ENCODE assay signal across 8 cellular contexts in genomic region chr3:141452045-141452444, GRCh38. TPM values are rescaled to one million over a fixed set of nuclear protein-coding genes. Genes with fewer than 3 reads are reported as not detected.
DNase-seq lines count a peak whose midpoint lies in the region; ATAC-seq, FAIRE-seq and TF ChIP-seq lines count a peak whose summit lies in the region.

No MANE protein-coding gene starts in this region.

- no peak overlapping the region for H3K4ac ChIP-seq in H1 (replicated peaks; ENCODE audit: insufficient read length, low read depth, low read length)

- H3K23ac ChIP-seq in H1 (ENCODE audit: insufficient read length), result no peak overlapping the region

- H4K91ac ChIP-seq in H1 (replicated peaks; ENCODE audit: insufficient read length, low read length), result no peak overlapping the region

- H3F3A ChIP-seq in SU-DHL-6 (ENCODE audit: insufficient read depth), result no peaks in the 10 kb centered on the region

- H3K79me1 ChIP-seq in H1 (ENCODE audit: low read depth, low read length), result no peaks in the 10 kb centered on the region

- no peaks in the 10 kb centered on the region for H3K27me3 ChIP-seq in SU-DHL-6 (ENCODE audit: low read length)
- no peaks in the 10 kb centered on the region for H3K27me3 ChIP-seq in H1 (replicated peaks in 1 of 4; ENCODE audit: control insufficient read depth in 3 of 4, extremely low read depth in 1 of 4, insufficient read depth in 3 of 4, low read length in 3 of 4)

- H3K9ac ChIP-seq in SU-DHL-6 (ENCODE audit: low read length) (no peak overlapping the region; the same call in 1 of the 2 replicates), H1 (replicated peaks in 1 of 4; ENCODE audit: extremely low read depth in 1 of 4, low read depth in 3 of 4, low read length in 3 of 4) (no peak overlapping the region)

- no peaks in the 10 kb centered on the region for H4K20me1 ChIP-seq in SU-DHL-6 (ENCODE audit: low read depth, low read length)
- no peaks in the 10 kb centered on the region for H4K20me1 ChIP-seq in H1 (replicated peaks in 1 of 2; ENCODE audit: control insufficient read depth in 1 of 2, insufficient read depth in 2 of 2, low read length in 2 of 2)

- no peak for FAIRE-seq in H1 (lab: Jason Lieb, UNC)

- POLR2A ChIA-PET in H1 (lab: Charles Lee; ENCODE audit: partially characterized antibody), result interaction anchor here (1.1 kb wide), 1 partner anchor 142 kb away, joined by 3 read pairs; no protein-coding TSS in a partner anchor

- H2BK5ac ChIP-seq in H1 (ENCODE audit: low read depth, low read length), result no peak overlapping the region

- H3K79me2 ChIP-seq in SU-DHL-6 (ENCODE audit: insufficient read depth, low read length), result no peaks in the 10 kb centered on the region
- no peaks in the 10 kb centered on the region for H3K79me2 ChIP-seq in H1 (ENCODE audit: control insufficient read depth in 1 of 2, insufficient read depth in 2 of 2, low read length in 2 of 2)

- ATAC-seq in GM21526 (IDR thresholded peaks at IDR 0.05; ENCODE audit: low FRiP score, unreplicated experiment), result peak; percentile 64

- no peaks in the 10 kb centered on the region for H3K23me2 ChIP-seq in H1 (ENCODE audit: low read depth, low read length)

- H3K9me3 ChIP-seq in SU-DHL-6 (ENCODE audit: insufficient read depth, low read length) (no peaks in the 10 kb centered on the region), H1 (ENCODE audit: insufficient read depth in 2 of 2, low read depth in 1 of 2, low read length in 1 of 2) (no peaks in the 10 kb centered on the region)

- H3K36me3 ChIP-seq in SU-DHL-6 (ENCODE audit: low read length) (no peaks in the 10 kb centered on the region), H1 (ENCODE audit: control insufficient read depth in 2 of 4, insufficient read depth in 4 of 4, low read length in 3 of 4) (no peaks in the 10 kb centered on the region)

- no peak overlapping the region for H2BK20ac ChIP-seq in H1 (ENCODE audit: low read length)

- H3K4me2 ChIP-seq in SU-DHL-6 (ENCODE audit: low read depth, low read length, poor library complexity, severe bottlenecking) (no peak overlapping the region), H1 (ENCODE audit: insufficient read depth in 1 of 2, low read depth in 2 of 2, low read length in 2 of 2) (no peak overlapping the region)

- TF ChIP-seq CTCF in SU-DHL-6 (IDR thresholded peaks at IDR 0.05; ENCODE audit: insufficient read depth, low read length, poor library complexity, severe bottlenecking), result peak; percentile 80
- peak in 2 of 3 experiments; percentile 65 to 77; a peak in 3 of 4 replicates for TF ChIP-seq CTCF in H1 (IDR thresholded peaks at IDR 0.05; ENCODE audit: control extremely low read depth in 1 of 3, insufficient read depth in 1 of 3, low read depth in 1 of 3, low read length in 3 of 3)

- no peak overlapping the region for H3K56ac ChIP-seq in H1 (replicated peaks; ENCODE audit: insufficient read length, low read depth, low read length)

- H4K8ac ChIP-seq in H1 (ENCODE audit: extremely low read depth, insufficient read depth, low read length), result no peak overlapping the region

- TF ChIP-seq POLR2A in H1 (IDR thresholded peaks at IDR 0.05; ENCODE audit: control extremely low read depth in 1 of 2, low read depth in 2 of 2, low read length in 2 of 2), result no peak

- peak; percentile 90 to 92 for TF ChIP-seq RAD21 in H1 (IDR thresholded peaks at IDR 0.05 in 1 of 2, conservative IDR thresholded peaks at IDR 0.05 in 1 of 2; ENCODE audit: low read depth in 2 of 2, low read length in 2 of 2)

- H3K4me3 ChIP-seq in SU-DHL-6 (ENCODE audit: insufficient read depth, low read length, poor library complexity, severe bottlenecking), result no peak overlapping the region
- no peak overlapping the region for H3K4me3 ChIP-seq in H1 (ENCODE audit: extremely low read depth in 1 of 4, insufficient read depth in 2 of 4, low read depth in 3 of 4, low read length in 4 of 4)

- no peaks in the 10 kb centered on the region for H3K9me2 ChIP-seq in SU-DHL-6 (replicated peaks; ENCODE audit: insufficient read depth, low read length)

- H3K27ac ChIP-seq in SU-DHL-6 (ENCODE audit: low read depth, low read length), result no peak overlapping the region
- no peak overlapping the region for H3K27ac ChIP-seq in H1 (ENCODE audit: low read depth, low read length)

- peak overlapping the region; percentile 89 for H2AFZ ChIP-seq in SU-DHL-6 (ENCODE audit: low read depth, low read length, severe bottlenecking)
- H2AFZ ChIP-seq in H1 (ENCODE audit: low read length), result peak overlapping the region; percentile 36

- no peak overlapping the region for H4K5ac ChIP-seq in H1 (ENCODE audit: insufficient read length, low read depth, low read length)

- peak; percentile 32 for DNase-seq in stimulated activated CD4-positive, alpha-beta T cell treated with anti-CD3 and anti-CD28 coated beads, Interleukin-1b, Interleukin-23, amount 100 ng/mL, for 48 hours
- DNase-seq in stimulated activated CD4-positive, alpha-beta T cell treated with anti-CD3 and anti-CD28 coated beads, Interleukin-4, amount 100 ng/mL, for 1 hour, result no peak
- DNase-seq in HuH-7 (ENCODE audit: low spot score) (peak; percentile 13), H1 (ENCODE audit: low read depth in 1 of 2, low spot score in 2 of 2) (no peak), myocyte (ENCODE audit: low read depth) (peak; percentile 68), NCI-H345 (lab: John Stamatoyannopoulos, UW) (no peak)

- no peak overlapping the region for H3K14ac ChIP-seq in H1 (ENCODE audit: insufficient read length)

- no peak overlapping the region for H2BK12ac ChIP-seq in H1 (ENCODE audit: low read depth, low read length)

- H2AK5ac ChIP-seq in H1 (ENCODE audit: low read depth, low read length), result no peak overlapping the region

- peaks cover 0 to 3% (median 0%) of the 10 kb centered on the region in 4 experiments; a peak in 3 of 7 replicates for H3K4me1 ChIP-seq in H1 (replicated peaks in 1 of 4; ENCODE audit: control insufficient read depth in 3 of 4, insufficient read depth in 4 of 4, low read length in 3 of 4)

- CTCF ChIA-PET in H1 (lab: Charles Lee; ENCODE audit: partially characterized antibody), result interaction anchor here (0.6 to 12.5 kb wide), 28 partner anchors 9 to 251 kb away, joined by 3 to 349 read pairs (median 5); partner anchors contain the start of gene PXYLP1

- no peak for TF ChIP-seq EP300 in H1 (IDR thresholded peaks at IDR 0.05; ENCODE audit: borderline replicate concordance in 1 of 2, low read depth in 2 of 2, low read length in 2 of 2)

- no peak overlapping the region for H3K18ac ChIP-seq in H1 (ENCODE audit: extremely low read depth, low read length)

- H2BK120ac ChIP-seq in H1 (replicated peaks; ENCODE audit: low read depth, low read length), result no peak overlapping the region

- H2BK15ac ChIP-seq in H1 (ENCODE audit: low read length), result no peak overlapping the region

TF ChIP-seq in H1, 55 proteins besides CTCF, POLR2A, EP300 and RAD21:
- no peak for TF ChIP-seq SUZ12 (IDR thresholded peaks at IDR 0.05; ENCODE audit: low read length)
- no peak for TF ChIP-seq GABPA (IDR thresholded peaks at IDR 0.05; ENCODE audit: borderline replicate concordance, insufficient read depth, low read length)
- TF ChIP-seq, protein P1, sequence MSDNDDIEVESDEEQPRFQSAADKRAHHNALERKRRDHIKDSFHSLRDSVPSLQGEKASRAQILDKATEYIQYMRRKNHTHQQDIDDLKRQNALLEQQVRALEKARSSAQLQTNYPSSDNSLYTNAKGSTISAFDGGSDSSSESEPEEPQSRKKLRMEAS (IDR thresholded peaks at IDR 0.05), result no peak
- peak; percentile 33; the same call in 1 of the 2 replicates for TF ChIP-seq TEAD4 (IDR thresholded peaks at IDR 0.05; ENCODE audit: low read depth, low read length)

RNA-seq across cellular contexts. Expression of gene RASA2, which starts 34.8 kb away (rescaled TPM):
- 15.9 and 16.6 TPM in 2 replicates for total RNA-seq in H1 (2021; fragmentation: NEBNext Ultra II Directional; extraction: Animal tissue kit (Norgen Biotek cat#: 25700))
- polyA plus RNA-seq in H1 (2011; rRNA removed), result 2.6 and 3.5 TPM in 2 replicates
- 6.7 TPM for polyA plus RNA-seq in H1 (2011; cell fraction: cytosol; rRNA removed)
- polyA plus RNA-seq in H1 (2011; cell fraction: nucleus; rRNA removed), result 2.2 TPM
- polyA plus RNA-seq in H1 (2012, experiment 1 of 2), result 4.6 to 8.1 TPM (median 6.2 TPM) in 4 replicates
- 0.55 TPM for polyA plus RNA-seq in H1 (2012, experiment 2 of 2)
- polyA plus RNA-seq in H1 (2013, experiment 1 of 2), result 7.1 TPM
- 7.3 TPM for polyA plus RNA-seq in H1 (2013, experiment 2 of 2)
- 11.0 and 14.5 TPM in 2 replicates for polyA minus RNA-seq in H1 (2011; rRNA and poly(A)+ RNA removed)
- polyA minus RNA-seq in H1 (2011; cell fraction: cytosol; rRNA and poly(A)+ RNA removed), result 11.8 TPM
- polyA minus RNA-seq in H1 (2011; cell fraction: nucleus; rRNA and poly(A)+ RNA removed), result 13.7 TPM
- 5.1 and 5.5 TPM in 2 replicates for total RNA-seq in myocyte
- polyA plus RNA-seq in myocyte (2012), result 2.8 TPM

Comparison
In these comparisons a context has a peak if more than half of its experiments do, and no peak if none do; other contexts are left out.
1. DNase-seq: peak in stimulated activated CD4-positive, alpha-beta T cell treated with anti-CD3 and anti-CD28 coated beads, Interleukin-1b, Interleukin-23, amount 100 ng/mL, for 48 hours (single experiment), HuH-7 (single experiment) and myocyte (single experiment); none in stimulated activated CD4-positive, alpha-beta T cell treated with anti-CD3 and anti-CD28 coated beads, Interleukin-4, amount 100 ng/mL, for 1 hour (single experiment), H1 (0 of 2) and NCI-H345 (single experiment).